1 cellular context compared by ENCODE assay signal in genomic region chr7:121298831-121299239, GRCh38.
TF ChIP-seq lines count a peak whose summit lies in the region.

No MANE protein-coding gene starts in this region.

TF ChIP-seq in HEK293, 187 proteins besides CTCF, POLR2A, EP300 and RAD21 (continued from another document):
- TF ChIP-seq ZNF692 (tag by site-specific recombination; IDR thresholded peaks at IDR 0.05) (no peak), ZNF416 (tag by site-specific recombination; IDR thresholded peaks at IDR 0.05) (no peak), ZNF404 (tag by site-specific recombination; IDR thresholded peaks at IDR 0.05) (no peak), ZBTB17 (tag by site-specific recombination; IDR thresholded peaks at IDR 0.05) (peak; percentile 78), YY1 (tag by site-specific recombination; IDR thresholded peaks at IDR 0.05) (peak; percentile 57; the same call in 1 of the 2 replicates), ZNF600 (tag by site-specific recombination; IDR thresholded peaks at IDR 0.05) (no peak), REST (tag by site-specific recombination; IDR thresholded peaks at IDR 0.05) (no peak), ZBTB8A (tag by site-specific recombination; IDR thresholded peaks at IDR 0.05) (0 out of 2 replicates have a peak, but pooled peaks have one; percentile 43), ZNF580 (tag by site-specific recombination; IDR thresholded peaks at IDR 0.05) (0 out of 2 replicates have a peak, but pooled peaks have one; percentile 11), ZNF624 (tag by site-specific recombination; IDR thresholded peaks at IDR 0.05) (no peak), SALL2 (tag by site-specific recombination; IDR thresholded peaks at IDR 0.05; ENCODE audit: borderline replicate concordance) (no peak), ZNF843 (tag by site-specific recombination; IDR thresholded peaks at IDR 0.05) (peak; percentile 88), TCF7L2 (IDR thresholded peaks at IDR 0.05; ENCODE audit: borderline replicate concordance, low read depth, low read length) (no peak), ZNF830 (tag by site-specific recombination; IDR thresholded peaks at IDR 0.05; ENCODE audit: low read depth) (no peak), ZNF146 (tag by site-specific recombination; IDR thresholded peaks at IDR 0.05) (no peak), GLI4 (tag by site-specific recombination; IDR thresholded peaks at IDR 0.05) (no peak), ZNF16 (tag by site-specific recombination; IDR thresholded peaks at IDR 0.05; ENCODE audit: low read depth) (no peak), ZNF701 (tag by site-specific recombination; IDR thresholded peaks at IDR 0.05) (no peak), AEBP2 (tag by site-specific recombination; IDR thresholded peaks at IDR 0.05; ENCODE audit: borderline replicate concordance) (no peak), ZSCAN30 (tag by site-specific recombination; IDR thresholded peaks at IDR 0.05) (no peak; the same call in 1 of the 2 replicates), ZNF169 (tag by site-specific recombination; IDR thresholded peaks at IDR 0.05) (no peak), KLF8 (tag by site-specific recombination; IDR thresholded peaks at IDR 0.05) (no peak), ZNF426 (tag by site-specific recombination; IDR thresholded peaks at IDR 0.05) (no peak), ZNF785 (tag by site-specific recombination; IDR thresholded peaks at IDR 0.05) (no peak), ZNF366 (tag by site-specific recombination; conservative IDR thresholded peaks at IDR 0.05) (peak; percentile 55), INSM2 (tag by site-specific recombination; IDR thresholded peaks at IDR 0.05) (no peak), ZNF501 (tag by site-specific recombination; IDR thresholded peaks at IDR 0.05) (no peak), ZNF18 (tag by site-specific recombination; IDR thresholded peaks at IDR 0.05) (peak; percentile 75), ZNF776 (tag by site-specific recombination; IDR thresholded peaks at IDR 0.05; ENCODE audit: borderline replicate concordance) (no peak), YY2 (tag by site-specific recombination; IDR thresholded peaks at IDR 0.05) (0 out of 2 replicates have a peak, but pooled peaks have one; percentile 42)
